Comparison of ENCODE assay signal across 23 cellular contexts in genomic region chr3:65568497-65568896, GRCh38.
"Had no signal": no experiment of that assay in that cellular context is flagged by ENCODE, and none has a peak within 500 bp of the region (broad histone marks: within the 10 kb centered on the region; RNA-seq: fewer than 3 reads in every experiment).

No MANE protein-coding gene starts in this region.

- DNase-seq: activated CD4-positive, alpha-beta memory T cell treated with anti-CD3 and anti-CD28 coated beads, Interleukin-2, amount 10 ng/mL, durations not matched to agents 7 days and 5 days; activated CD4-positive, alpha-beta T cell treated with anti-CD3 and anti-CD28 coated beads for 48 hours; activated CD8-positive, alpha-beta memory T cell treated with anti-CD3 and anti-CD28 coated beads, Interleukin-2, amount 10 ng/mL, durations not matched to agents 7 days and 5 days; activated naive CD4-positive, alpha-beta T cell; activated naive CD8-positive, alpha-beta T cell treated with anti-CD3 and anti-CD28 coated beads for 36 hours; amniotic stem cell; foreskin keratinocyte; hypothalamus; islet precursor cell; mammary epithelial cell; naive B cell; right lobe of liver; stimulated activated CD4-positive, alpha-beta T cell treated with anti-CD3 and anti-CD28 coated beads, Interleukin-4, amount 100 ng/mL, for 24 hours; T-cell; thyroid gland had no signal

- H3K9ac ChIP-seq: neural progenitor cell had no signal

- H3K27ac ChIP-seq: cardiac muscle cell, epithelial cell of prostate, foreskin keratinocyte, neural progenitor cell, prostate gland, right lobe of liver, thyroid gland, vagina had no signal

- H3K9me3 Mint-ChIP-seq: activated CD4-positive, alpha-beta memory T cell treated with anti-CD3 and anti-CD28 coated beads, Interleukin-2, amount 10 ng/mL, durations not matched to agents 7 days and 5 days; neural progenitor cell had no signal

- H3K27me3 Mint-ChIP-seq: activated CD4-positive, alpha-beta memory T cell treated with anti-CD3 and anti-CD28 coated beads, Interleukin-2, amount 10 ng/mL, durations not matched to agents 7 days and 5 days; activated CD8-positive, alpha-beta memory T cell treated with anti-CD3 and anti-CD28 coated beads, Interleukin-2, amount 10 ng/mL, durations not matched to agents 7 days and 5 days; activated naive CD8-positive, alpha-beta T cell treated with anti-CD3 and anti-CD28 coated beads for 36 hours; activated T-helper 17 cell treated with anti-CD3 and anti-CD28 coated beads, Interleukin-2, amount 50 U/mL, for 72 hours; naive B cell; T-cell had no signal

- H3K9me3 ChIP-seq: prostate gland, thyroid gland, vagina had no signal

- H3K4me1 Mint-ChIP-seq: activated CD4-positive, alpha-beta memory T cell treated with anti-CD3 and anti-CD28 coated beads, Interleukin-2, amount 10 ng/mL, durations not matched to agents 7 days and 5 days; activated CD8-positive, alpha-beta memory T cell treated with anti-CD3 and anti-CD28 coated beads, Interleukin-2, amount 10 ng/mL, durations not matched to agents 7 days and 5 days; activated naive CD8-positive, alpha-beta T cell treated with anti-CD3 and anti-CD28 coated beads for 36 hours; activated T-helper 17 cell treated with anti-CD3 and anti-CD28 coated beads, Interleukin-2, amount 50 U/mL, for 72 hours; naive B cell; stimulated activated effector memory CD8-positive, alpha-beta T cell treated with anti-CD3 and anti-CD28 coated beads, Interleukin-12 subunit alpha, Interleukin-12 subunit beta, amount 100 ng/mL, for 72 hours; T-cell had no signal

- H3K4me2 ChIP-seq: neural progenitor cell had no signal

- H3K36me3 Mint-ChIP-seq: activated CD8-positive, alpha-beta memory T cell treated with anti-CD3 and anti-CD28 coated beads, Interleukin-2, amount 10 ng/mL, durations not matched to agents 7 days and 5 days; activated naive CD8-positive, alpha-beta T cell treated with anti-CD3 and anti-CD28 coated beads for 36 hours; naive B cell; neural progenitor cell; stimulated activated effector memory CD8-positive, alpha-beta T cell treated with anti-CD3 and anti-CD28 coated beads, Interleukin-12 subunit alpha, Interleukin-12 subunit beta, amount 100 ng/mL, for 72 hours; T-cell; WTC11 had no signal

- H3K4me1 ChIP-seq: foreskin keratinocyte, prostate gland, thyroid gland, vagina had no signal

- H3K4me3 Mint-ChIP-seq: activated CD4-positive, alpha-beta memory T cell treated with anti-CD3 and anti-CD28 coated beads, Interleukin-2, amount 10 ng/mL, durations not matched to agents 7 days and 5 days; activated CD8-positive, alpha-beta memory T cell treated with anti-CD3 and anti-CD28 coated beads, Interleukin-2, amount 10 ng/mL, durations not matched to agents 7 days and 5 days; activated naive CD8-positive, alpha-beta T cell treated with anti-CD3 and anti-CD28 coated beads for 36 hours; activated T-helper 17 cell treated with anti-CD3 and anti-CD28 coated beads, Interleukin-2, amount 50 U/mL, for 72 hours; naive B cell; neural progenitor cell; stimulated activated effector memory CD8-positive, alpha-beta T cell treated with anti-CD3 and anti-CD28 coated beads, Interleukin-12 subunit alpha, Interleukin-12 subunit beta, amount 100 ng/mL, for 72 hours; T-cell; WTC11 had no signal

- H2AFZ ChIP-seq: neural progenitor cell had no signal

- H3K36me3 ChIP-seq: cardiac muscle cell, neural progenitor cell, prostate gland, right lobe of liver, thyroid gland, vagina had no signal

- H3K27ac Mint-ChIP-seq: activated CD4-positive, alpha-beta memory T cell treated with anti-CD3 and anti-CD28 coated beads, Interleukin-2, amount 10 ng/mL, durations not matched to agents 7 days and 5 days; activated CD8-positive, alpha-beta memory T cell treated with anti-CD3 and anti-CD28 coated beads, Interleukin-2, amount 10 ng/mL, durations not matched to agents 7 days and 5 days; activated naive CD8-positive, alpha-beta T cell treated with anti-CD3 and anti-CD28 coated beads for 36 hours; activated T-helper 17 cell treated with anti-CD3 and anti-CD28 coated beads, Interleukin-2, amount 50 U/mL, for 72 hours; naive B cell; neural progenitor cell; stimulated activated effector memory CD8-positive, alpha-beta T cell treated with anti-CD3 and anti-CD28 coated beads, Interleukin-12 subunit alpha, Interleukin-12 subunit beta, amount 100 ng/mL, for 72 hours; T-cell had no signal

- H3K4me3 ChIP-seq: cardiac muscle cell, neural progenitor cell, prostate gland, right lobe of liver, thyroid gland, vagina had no signal

- ATAC-seq: activated CD8-positive, alpha-beta memory T cell treated with anti-CD3 and anti-CD28 coated beads, Interleukin-2, amount 10 ng/mL, durations not matched to agents 7 days and 5 days; activated T-helper 17 cell treated with anti-CD3 and anti-CD28 coated beads, Interleukin-2, amount 50 U/mL, for 72 hours; foreskin keratinocyte; stimulated activated effector memory CD8-positive, alpha-beta T cell treated with anti-CD3 and anti-CD28 coated beads, Interleukin-12 subunit alpha, Interleukin-12 subunit beta, amount 100 ng/mL, for 72 hours; T-cell; WTC11 had no signal

- H3K27me3 ChIP-seq: cardiac muscle cell, foreskin keratinocyte, neural progenitor cell, right lobe of liver, thyroid gland, vagina had no signal
